Comparison of ENCODE assay signal across 13 cellular contexts in genomic region chr10:113061054-113061430, GRCh38.
DNase-seq lines count a peak whose midpoint lies in the region; ATAC-seq and TF ChIP-seq lines count a peak whose summit lies in the region.
"Had no signal": no experiment of that assay in that cellular context is flagged by ENCODE, and none has a peak within 500 bp of the region (broad histone marks: within the 10 kb centered on the region; RNA-seq: fewer than 3 reads in every experiment).

No MANE protein-coding gene starts in this region.

- no peaks in the 10 kb centered on the region for H3K27me3 Mint-ChIP-seq in activated T-cell treated with anti-CD3 and anti-CD28 coated beads, Interleukin-2, amount 50 U/mL, for 24 hours
- no peaks in the 10 kb centered on the region for H3K27me3 Mint-ChIP-seq in neural progenitor cell (ENCODE audit: insufficient read depth, low read depth)

- no peak for ATAC-seq in left ventricle myocardium superior
- no peak for ATAC-seq in upper lobe of left lung (ENCODE audit: low FRiP score in 2 of 2)
- ATAC-seq: stimulated activated naive B cell treated with anti-CD40 and anti-IgM and Interleukin-4, amounts not matched to agents 10 μg/mL and 1 μg/mL and 100 μg/mL, for 72 hours had no signal

- peak overlapping the region; percentile 70 for H2BK5ac ChIP-seq in trophoblast cell (ENCODE audit: low read depth, low read length, poor library complexity)

- TF ChIP-seq CTCF in upper lobe of left lung (IDR thresholded peaks at IDR 0.05) (no peak), neural progenitor cell (IDR thresholded peaks at IDR 0.05) (no peak)

- DNase-seq in left ventricle myocardium superior (peak; percentile 54), trophoblast cell (no peak), upper lobe of left lung (no peak), neural progenitor cell (ENCODE audit: low spot score) (no peak)
- DNase-seq in activated T-cell treated with anti-CD3 and anti-CD28 coated beads, Interleukin-2, amount 50 U/mL, for 24 hours, result no peak
- no peak for DNase-seq in effector CD4-positive, alpha-beta T cell
- DNase-seq: activated CD4-positive, CD25-positive, alpha-beta regulatory T cell; effector CD8-positive, alpha-beta T cell; Karpas-422; NCI-H2081; stimulated activated CD4-positive, alpha-beta T cell treated with anti-CD3 and anti-CD28 coated beads, Interleukin-2, amount 100 ng/mL, for 48 hours; stimulated activated naive B cell treated with anti-CD40 and anti-IgM and Interleukin-4, amounts not matched to agents 10 μg/mL and 1 μg/mL and 100 μg/mL, for 72 hours had no signal

- no peaks in the 10 kb centered on the region for H3K27me3 ChIP-seq in trophoblast cell (ENCODE audit: insufficient read depth, low read length)
- H3K27me3 ChIP-seq in upper lobe of left lung, result no peaks in the 10 kb centered on the region
- no peaks in the 10 kb centered on the region for H3K27me3 ChIP-seq in neural progenitor cell

- no peak overlapping the region for H3K23ac ChIP-seq in trophoblast cell (ENCODE audit: low read length)

- H2BK120ac ChIP-seq in trophoblast cell (ENCODE audit: insufficient read depth, low read length, poor library complexity), result peak overlapping the region; percentile 90

- peaks cover 43% of the 10 kb centered on the region for H3K79me1 ChIP-seq in trophoblast cell (ENCODE audit: low read length)

- no peak overlapping the region for H3K4me3 ChIP-seq in trophoblast cell (ENCODE audit: low read depth, low read length)
- H3K4me3 ChIP-seq in upper lobe of left lung, result no peak overlapping the region
- H3K4me3 ChIP-seq in neural progenitor cell, result no peak overlapping the region

- no peaks in the 10 kb centered on the region for H3K9me3 Mint-ChIP-seq in activated T-cell treated with anti-CD3 and anti-CD28 coated beads, Interleukin-2, amount 50 U/mL, for 24 hours
- no peaks in the 10 kb centered on the region for H3K9me3 Mint-ChIP-seq in neural progenitor cell
- H3K9me3 Mint-ChIP-seq: stimulated activated naive B cell treated with anti-CD40 and anti-IgM and Interleukin-4, amounts not matched to agents 10 μg/mL and 1 μg/mL and 100 μg/mL, for 72 hours had no signal

- peaks cover 56 to 58% of the 10 kb centered on the region in 2 experiments for H3K4me1 ChIP-seq in trophoblast cell (ENCODE audit: control insufficient read depth in 1 of 2, insufficient read depth in 2 of 2, low read length in 2 of 2)
- H3K4me1 ChIP-seq in upper lobe of left lung, result peaks cover 31 to 61% (median 55%) of the 10 kb centered on the region in 4 donors
- H3K4me1 ChIP-seq in neural progenitor cell, result peaks cover 85% of the 10 kb centered on the region

- H3K79me2 ChIP-seq in trophoblast cell (ENCODE audit: control insufficient read depth, insufficient read depth, low read length, poor library complexity), result peaks cover 15% of the 10 kb centered on the region
- peaks cover 100% of the 10 kb centered on the region for H3K79me2 ChIP-seq in neural progenitor cell (ENCODE audit: low read depth)

- H3F3A ChIP-seq in neural progenitor cell (ENCODE audit: low read depth), result peaks cover 49% of the 10 kb centered on the region

- no peaks in the 10 kb centered on the region for H3K4me1 Mint-ChIP-seq in activated T-cell treated with anti-CD3 and anti-CD28 coated beads, Interleukin-2, amount 50 U/mL, for 24 hours (ENCODE audit: low read depth)
- H3K4me1 Mint-ChIP-seq in neural progenitor cell, result peaks cover 31% of the 10 kb centered on the region
- H3K4me1 Mint-ChIP-seq: stimulated activated naive B cell treated with anti-CD40 and anti-IgM and Interleukin-4, amounts not matched to agents 10 μg/mL and 1 μg/mL and 100 μg/mL, for 72 hours had no signal

- H3K27ac Mint-ChIP-seq in activated T-cell treated with anti-CD3 and anti-CD28 coated beads, Interleukin-2, amount 50 U/mL, for 24 hours, result no peak overlapping the region
- no peak overlapping the region for H3K27ac Mint-ChIP-seq in neural progenitor cell
- H3K27ac Mint-ChIP-seq: stimulated activated naive B cell treated with anti-CD40 and anti-IgM and Interleukin-4, amounts not matched to agents 10 μg/mL and 1 μg/mL and 100 μg/mL, for 72 hours had no signal

- TF ChIP-seq EP300 in upper lobe of left lung (IDR thresholded peaks at IDR 0.05), result no peak

- H2AFZ ChIP-seq in trophoblast cell (ENCODE audit: insufficient read depth, low read length, poor library complexity) (no peak overlapping the region), neural progenitor cell (replicated peaks) (no peak overlapping the region)

- peaks cover 76% of the 10 kb centered on the region for H4K20me1 ChIP-seq in neural progenitor cell (ENCODE audit: low read depth)

- H4K12ac ChIP-seq in trophoblast cell (ENCODE audit: low read depth, low read length), result peak overlapping the region; percentile 49

- H3K4ac ChIP-seq in trophoblast cell (ENCODE audit: low read depth, low read length), result peak overlapping the region; percentile 93

- peak overlapping the region; percentile 51 for H3K27ac ChIP-seq in angular gyrus (ENCODE audit: low read depth, low read length)
- peak overlapping the region; percentile 80 for H3K27ac ChIP-seq in trophoblast cell (ENCODE audit: low read depth, low read length)
- H3K27ac ChIP-seq in upper lobe of left lung, result peak overlapping the region; percentile 55 to 68 (median 60)
- H3K27ac ChIP-seq in neural progenitor cell, result no peak overlapping the region

- H3K36me3 Mint-ChIP-seq in activated T-cell treated with anti-CD3 and anti-CD28 coated beads, Interleukin-2, amount 50 U/mL, for 24 hours (ENCODE audit: low read depth), result no peaks in the 10 kb centered on the region
- no peaks in the 10 kb centered on the region for H3K36me3 Mint-ChIP-seq in neural progenitor cell
- H3K36me3 Mint-ChIP-seq: stimulated activated naive B cell treated with anti-CD40 and anti-IgM and Interleukin-4, amounts not matched to agents 10 μg/mL and 1 μg/mL and 100 μg/mL, for 72 hours had no signal

- peak overlapping the region; percentile 73 for H4K8ac ChIP-seq in trophoblast cell (ENCODE audit: low read depth, low read length)

- peak overlapping the region; percentile 96 for H4K91ac ChIP-seq in trophoblast cell (ENCODE audit: low read depth, low read length)

- no peaks in the 10 kb centered on the region for H3K9me3 ChIP-seq in trophoblast cell (ENCODE audit: insufficient read depth, low read depth, low read length)
- no peaks in the 10 kb centered on the region for H3K9me3 ChIP-seq in upper lobe of left lung
- no peaks in the 10 kb centered on the region for H3K9me3 ChIP-seq in neural progenitor cell (ENCODE audit: low read depth)

- WGBS in trophoblast cell (ENCODE audit: extremely low coverage, insufficient coverage, insufficient read length), result no CpG with 5 or more reads among the region's 7 CpGs
- 81 to 84% methylated on average over 7 of the region's 7 CpGs for WGBS in upper lobe of left lung, 2 donors

- H3K14ac ChIP-seq in trophoblast cell (ENCODE audit: low read length), result peak overlapping the region; percentile 54

- no peak overlapping the region for H3K4me3 Mint-ChIP-seq in activated T-cell treated with anti-CD3 and anti-CD28 coated beads, Interleukin-2, amount 50 U/mL, for 24 hours
- H3K4me3 Mint-ChIP-seq in neural progenitor cell, result no peak overlapping the region
- H3K4me3 Mint-ChIP-seq: stimulated activated naive B cell treated with anti-CD40 and anti-IgM and Interleukin-4, amounts not matched to agents 10 μg/mL and 1 μg/mL and 100 μg/mL, for 72 hours had no signal

- peak overlapping the region; percentile 98 for H2AK5ac ChIP-seq in trophoblast cell (ENCODE audit: low read length)

- peak overlapping the region; percentile 92 for H2BK12ac ChIP-seq in trophoblast cell (ENCODE audit: low read length)

- no peak overlapping the region for H3K4me2 ChIP-seq in trophoblast cell (ENCODE audit: low read length)
- no peak overlapping the region for H3K4me2 ChIP-seq in neural progenitor cell

- H3K18ac ChIP-seq in trophoblast cell (ENCODE audit: low read length), result peak overlapping the region; percentile 60

- no peak for TF ChIP-seq POLR2A in upper lobe of left lung (IDR thresholded peaks at IDR 0.05)

- intact Hi-C loops in left ventricle myocardium superior (cut with micrococcal nuclease), result no loop called here

- H3K36me3 ChIP-seq in trophoblast cell (ENCODE audit: control insufficient read depth in 1 of 2, insufficient read depth in 2 of 2, low read length in 2 of 2) (no peaks in the 10 kb centered on the region), upper lobe of left lung (no peaks in the 10 kb centered on the region), neural progenitor cell (no peaks in the 10 kb centered on the region)

- H3K9ac ChIP-seq in trophoblast cell (ENCODE audit: low read length) (no peak overlapping the region), neural progenitor cell (no peak overlapping the region)
